22 cellular contexts compared by ENCODE assay signal in the genomic region with DNA sequence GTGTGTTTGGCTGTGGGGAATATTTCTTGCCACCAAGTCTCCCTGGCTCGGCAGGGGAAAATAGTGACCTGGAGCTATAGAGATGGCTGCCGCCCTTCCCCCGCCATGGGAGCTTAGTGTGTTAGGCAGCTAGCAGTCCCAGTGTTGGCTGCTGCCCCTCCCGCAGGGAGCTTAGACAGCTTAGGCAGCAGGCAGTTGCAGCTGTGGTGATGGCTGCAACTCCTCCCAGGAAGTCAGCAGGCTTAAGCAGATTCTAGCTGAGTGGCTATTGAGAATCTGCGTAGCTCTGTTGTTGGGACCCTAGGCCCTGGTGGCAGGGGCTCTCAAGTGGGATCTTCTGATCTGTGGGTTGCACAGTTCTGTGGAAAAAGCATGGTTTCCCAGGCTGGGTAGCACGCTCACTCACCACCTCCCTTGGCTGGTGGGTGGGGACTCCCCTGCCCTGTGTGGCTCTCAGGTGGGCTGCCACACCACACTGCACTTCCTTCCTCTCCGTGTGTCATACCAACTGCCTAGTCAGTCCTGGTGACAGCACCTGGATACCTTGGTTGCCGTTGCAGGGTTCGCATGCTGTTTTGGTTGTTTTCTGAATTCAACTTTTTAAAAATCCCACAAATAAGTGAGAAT. TPM values are rescaled to one million over a fixed set of nuclear protein-coding genes. Genes with fewer than 3 reads are reported as not detected.
DNase-seq lines count a peak whose midpoint lies in the region; ATAC-seq lines count a peak whose summit lies in the region.
"Had no signal": no experiment of that assay in that cellular context is flagged by ENCODE, and none has a peak within 500 bp of the region (broad histone marks: within the 10 kb centered on the region; RNA-seq: fewer than 3 reads in every experiment).

No MANE protein-coding gene starts in this region.

- DNase-seq in D341Med (ENCODE audit: low spot score) (peak; percentile 68), NCI-H82 (lab: John Stamatoyannopoulos, UW) (peak; percentile 93), retina (peak; percentile 4), DMS79 (lab: John Stamatoyannopoulos, UW) (no peak), 8988T (no peak), T-helper 1 cell (no peak)
- no peak for DNase-seq in activated T-helper 1 cell treated with anti-CD3 and anti-CD28 coated beads, Interleukin-12 subunit alpha, Interleukin-12 subunit beta, Interleukin-2, Interleukin-4 antibody, amounts not matched to agents 30 ng/mL and 10 ng/mL and 1 ng/mL, durations not matched to agents 14 hours and 24 hours and 36 hours (ENCODE audit: low spot score)
- DNase-seq: activated CD4-positive, alpha-beta T cell treated with anti-CD3 and anti-CD28 coated beads, Interleukin-2, amount 50 U/mL, for 4 hours; activated naive CD4-positive, alpha-beta T cell; brain microvascular endothelial cell; heart left ventricle; kidney; naive thymus-derived CD4-positive, alpha-beta T cell; NCI-H187; NCI-H510A; PC-3; psoas muscle; testis had no signal

- peaks cover 13% of the 10 kb centered on the region for H3K9me3 Mint-ChIP-seq in activated T-helper 1 cell treated with anti-CD3 and anti-CD28 coated beads, Interleukin-12 subunit alpha, Interleukin-12 subunit beta, Interleukin-2, Interleukin-4 antibody, amounts not matched to agents 30 ng/mL and 10 ng/mL and 1 ng/mL, durations not matched to agents 14 hours and 24 hours and 36 hours

- peaks cover 5% of the 10 kb centered on the region for H3K27me3 Mint-ChIP-seq in activated T-helper 1 cell treated with anti-CD3 and anti-CD28 coated beads, Interleukin-12 subunit alpha, Interleukin-12 subunit beta, Interleukin-2, Interleukin-4 antibody, amounts not matched to agents 30 ng/mL and 10 ng/mL and 1 ng/mL, durations not matched to agents 14 hours and 24 hours and 36 hours (ENCODE audit: insufficient read depth)

- no peaks in the 10 kb centered on the region for H3K36me3 Mint-ChIP-seq in activated T-helper 1 cell treated with anti-CD3 and anti-CD28 coated beads, Interleukin-12 subunit alpha, Interleukin-12 subunit beta, Interleukin-2, Interleukin-4 antibody, amounts not matched to agents 30 ng/mL and 10 ng/mL and 1 ng/mL, durations not matched to agents 14 hours and 24 hours and 36 hours (ENCODE audit: low read depth)

- peaks cover 5% of the 10 kb centered on the region for H3K4me1 Mint-ChIP-seq in activated T-helper 1 cell treated with anti-CD3 and anti-CD28 coated beads, Interleukin-12 subunit alpha, Interleukin-12 subunit beta, Interleukin-2, Interleukin-4 antibody, amounts not matched to agents 30 ng/mL and 10 ng/mL and 1 ng/mL, durations not matched to agents 14 hours and 24 hours and 36 hours (ENCODE audit: low read depth)

- no peak overlapping the region for H3K4me3 Mint-ChIP-seq in activated T-helper 1 cell treated with anti-CD3 and anti-CD28 coated beads, Interleukin-12 subunit alpha, Interleukin-12 subunit beta, Interleukin-2, Interleukin-4 antibody, amounts not matched to agents 30 ng/mL and 10 ng/mL and 1 ng/mL, durations not matched to agents 14 hours and 24 hours and 36 hours

- H3K27ac Mint-ChIP-seq in activated T-helper 1 cell treated with anti-CD3 and anti-CD28 coated beads, Interleukin-12 subunit alpha, Interleukin-12 subunit beta, Interleukin-2, Interleukin-4 antibody, amounts not matched to agents 30 ng/mL and 10 ng/mL and 1 ng/mL, durations not matched to agents 14 hours and 24 hours and 36 hours = peak overlapping the region; percentile 16

- intact Hi-C loops in activated T-helper 1 cell treated with anti-CD3 and anti-CD28 coated beads, Interleukin-12 subunit alpha, Interleukin-12 subunit beta, Interleukin-2, Interleukin-4 antibody, amounts not matched to agents 30 ng/mL and 10 ng/mL and 1 ng/mL, durations not matched to agents 14 hours and 24 hours and 36 hours (cut with micrococcal nuclease) = no loop called here

- ATAC-seq in GM18520 (IDR thresholded peaks at IDR 0.05; ENCODE audit: unreplicated experiment) = no peak
- ATAC-seq: heart left ventricle; naive thymus-derived CD4-positive, alpha-beta T cell; PC-3; psoas muscle had no signal

RNA-seq across cellular contexts. Expression of gene OR1N2, which starts 9.3 kb away (rescaled TPM):
- total RNA-seq in activated T-helper 1 cell treated with anti-CD3 and anti-CD28 coated beads, Interleukin-12 subunit alpha, Interleukin-12 subunit beta, Interleukin-2, Interleukin-4 antibody, amounts not matched to agents 30 ng/mL and 10 ng/mL and 1 ng/mL, durations not matched to agents 14 hours and 24 hours and 36 hours = not detected in 2 replicates
- total RNA-seq: esophagus muscularis mucosa, heart left ventricle, kidney, MCF 10A, PC-3, psoas muscle, SK-MEL-5 had no signal

RNA-seq across cellular contexts. Expression of gene OR1L8, which starts 20.9 kb away (rescaled TPM):
- not detected in 2 replicates for total RNA-seq in activated T-helper 1 cell treated with anti-CD3 and anti-CD28 coated beads, Interleukin-12 subunit alpha, Interleukin-12 subunit beta, Interleukin-2, Interleukin-4 antibody, amounts not matched to agents 30 ng/mL and 10 ng/mL and 1 ng/mL, durations not matched to agents 14 hours and 24 hours and 36 hours
- total RNA-seq: esophagus muscularis mucosa, kidney, MCF 10A, PC-3, psoas muscle, SK-MEL-5 had no signal

RNA-seq across cellular contexts. Expression of gene OR1N1, which starts 35.2 kb away (rescaled TPM):
- not detected in 2 replicates for total RNA-seq in activated T-helper 1 cell treated with anti-CD3 and anti-CD28 coated beads, Interleukin-12 subunit alpha, Interleukin-12 subunit beta, Interleukin-2, Interleukin-4 antibody, amounts not matched to agents 30 ng/mL and 10 ng/mL and 1 ng/mL, durations not matched to agents 14 hours and 24 hours and 36 hours
- total RNA-seq: esophagus muscularis mucosa; heart left ventricle; kidney; MCF 10A; naive thymus-derived CD4-positive, alpha-beta T cell; PC-3; psoas muscle; SK-MEL-5 had no signal

RNA-seq across cellular contexts. Expression of gene OR1J4, which starts 43.3 kb away (rescaled TPM):
- not detected in 2 replicates for total RNA-seq in activated T-helper 1 cell treated with anti-CD3 and anti-CD28 coated beads, Interleukin-12 subunit alpha, Interleukin-12 subunit beta, Interleukin-2, Interleukin-4 antibody, amounts not matched to agents 30 ng/mL and 10 ng/mL and 1 ng/mL, durations not matched to agents 14 hours and 24 hours and 36 hours
- total RNA-seq: esophagus muscularis mucosa, heart left ventricle, kidney, MCF 10A, PC-3, psoas muscle, SK-MEL-5 had no signal

RNA-seq across cellular contexts. Expression of gene OR1J2, which starts 51.6 kb away (rescaled TPM):
- total RNA-seq in activated T-helper 1 cell treated with anti-CD3 and anti-CD28 coated beads, Interleukin-12 subunit alpha, Interleukin-12 subunit beta, Interleukin-2, Interleukin-4 antibody, amounts not matched to agents 30 ng/mL and 10 ng/mL and 1 ng/mL, durations not matched to agents 14 hours and 24 hours and 36 hours = not detected in 2 replicates
- total RNA-seq: esophagus muscularis mucosa, heart left ventricle, kidney, MCF 10A, PC-3, psoas muscle, SK-MEL-5 had no signal

Comparison
In these comparisons a context has a peak if more than half of its experiments do, and no peak if none do; other contexts are left out.
1. DNase-seq: peak in D341Med (single experiment), NCI-H82 (single experiment) and retina (single experiment); none in activated T-helper 1 cell treated with anti-CD3 and anti-CD28 coated beads, Interleukin-12 subunit alpha, Interleukin-12 subunit beta, Interleukin-2, Interleukin-4 antibody, amounts not matched to agents 30 ng/mL and 10 ng/mL and 1 ng/mL, durations not matched to agents 14 hours and 24 hours and 36 hours (single experiment), DMS79 (single experiment), 8988T (single experiment) and T-helper 1 cell (0 of 5).